8 cellular contexts compared by ENCODE assay signal in the genomic region with DNA sequence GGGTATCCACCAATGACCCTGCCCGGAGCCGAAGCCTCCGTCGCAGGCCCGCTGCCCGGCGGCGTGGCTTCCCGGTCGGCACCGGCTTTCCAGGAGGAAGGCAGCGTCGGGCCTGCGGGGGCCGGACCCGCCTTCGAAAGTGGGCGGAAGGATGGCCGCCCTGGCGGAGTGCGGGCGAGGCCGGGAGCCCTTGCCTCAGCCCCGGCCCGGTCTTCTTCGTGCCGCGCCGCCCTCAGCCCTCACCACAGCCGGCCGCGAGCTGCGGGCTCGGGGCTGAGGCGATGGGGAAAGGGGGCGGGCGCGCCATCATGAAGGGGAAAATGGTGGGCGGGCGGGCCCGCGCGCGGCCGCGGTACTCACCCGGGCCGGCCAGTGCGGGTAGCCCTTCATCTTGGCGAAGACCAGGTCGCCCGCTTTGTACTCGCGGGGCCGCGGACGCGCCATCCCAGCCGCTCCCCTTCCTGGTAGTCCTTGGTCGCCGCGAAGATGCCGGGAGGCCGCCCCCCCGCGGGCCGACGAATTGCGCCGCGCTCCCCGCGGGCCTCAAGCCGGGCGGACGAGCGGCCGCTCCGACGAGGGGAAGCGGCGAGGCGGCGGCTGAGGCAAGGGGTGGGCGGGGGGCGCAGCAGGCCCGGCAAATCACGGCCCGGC. TPM values are rescaled to one million over a fixed set of nuclear protein-coding genes. Genes with fewer than 3 reads are reported as not detected.
DNase-seq lines count a peak whose midpoint lies in the region; ATAC-seq and TF ChIP-seq lines count a peak whose summit lies in the region.

No MANE protein-coding gene starts in this region.

- no CpG with 5 or more reads among the region's 89 CpGs for WGBS in gastroesophageal sphincter (ENCODE audit: low coverage in 1 of 2), 2 donors

- no peak overlapping the region for H3K4me2 ChIP-seq in neural cell (ENCODE audit: low read length)

- H3K9ac ChIP-seq in HUES48 (ENCODE audit: low read depth, low read length) (peak overlapping the region; percentile 82), neural cell (ENCODE audit: low read length) (peak overlapping the region; percentile 93)

- H3K9me3 ChIP-seq in AG04450 (ENCODE audit: control insufficient read depth, insufficient read depth, low read length) (no peaks in the 10 kb centered on the region), HUES48 (ENCODE audit: control insufficient read depth, insufficient read depth, low read length) (no peaks in the 10 kb centered on the region), gastroesophageal sphincter (no peaks in the 10 kb centered on the region), neural cell (ENCODE audit: low read length) (no peaks in the 10 kb centered on the region)

- TF ChIP-seq POLR2A in GM18505 (IDR thresholded peaks at IDR 0.05; ENCODE audit: borderline replicate concordance, extremely low read depth, insufficient read depth, insufficient read length) (peak; percentile 14), gastroesophageal sphincter (IDR thresholded peaks at IDR 0.05) (no peak)

- H3K27ac ChIP-seq in AG04450 (ENCODE audit: low read depth, low read length) (no peak overlapping the region), HUES48 (ENCODE audit: low read depth, low read length) (peak overlapping the region; percentile 90), gastroesophageal sphincter (peak overlapping the region; percentile 75 to 96 (median 93)), neural cell (ENCODE audit: low read length) (peak overlapping the region; percentile 85)

- no peak for TF ChIP-seq RAD21 in neural cell (conservative IDR thresholded peaks at IDR 0.05)

- POLR2A ChIA-PET in AG04450 (lab: Yijun Ruan, JAX) = interaction anchor here (0.6 kb wide), 2 partner anchors 196 to 498 kb away, joined by 3 read pairs; no protein-coding TSS in a partner anchor

- CTCF ChIA-PET in AG04450 (lab: Charles Lee) = interaction anchor here (1.9 kb wide), 1 partner anchor 196 kb away, joined by 10 read pairs; a partner anchor contains a TSS

- peak overlapping the region; percentile 52 for H2AFZ ChIP-seq in neural cell (ENCODE audit: low read depth, low read length)

- H4K20me1 ChIP-seq in neural cell (ENCODE audit: insufficient read depth) = peaks cover 8% of the 10 kb centered on the region

- TF ChIP-seq EP300 in gastroesophageal sphincter (IDR thresholded peaks at IDR 0.05) = no peak
- TF ChIP-seq EP300 in neural cell (conservative IDR thresholded peaks at IDR 0.05; ENCODE audit: poor library complexity, severe bottlenecking) = no peak

- H3K27me3 ChIP-seq in AG04450 (ENCODE audit: control insufficient read depth, insufficient read depth, low read length) = no peaks in the 10 kb centered on the region
- H3K27me3 ChIP-seq in HUES48 (ENCODE audit: control insufficient read depth, insufficient read depth, low read length) = no peaks in the 10 kb centered on the region
- no peaks in the 10 kb centered on the region for H3K27me3 ChIP-seq in gastroesophageal sphincter
- no peaks in the 10 kb centered on the region for H3K27me3 ChIP-seq in neural cell (ENCODE audit: insufficient read depth, low read depth, low read length)

- DNase-seq in AG04450 (ENCODE audit: low read depth, low spot score) = no peak
- peak; percentile 12 for DNase-seq in activated gamma-delta T cell treated with anti-CD3 and anti-CD28 coated beads, Interleukin-2, amount 50 U/mL, for 16 hours (ENCODE audit: low read depth)
- no peak for DNase-seq in stimulated activated naive CD4-positive, alpha-beta T cell treated with Interleukin-2 at 50 U/mL for 16 hours (lab: John Stamatoyannopoulos, UW)

- H3K36me3 ChIP-seq in HUES48 (ENCODE audit: control insufficient read depth, insufficient read depth, low read length) = peaks cover 3% of the 10 kb centered on the region; the same call in 1 of the 2 replicates
- no peaks in the 10 kb centered on the region for H3K36me3 ChIP-seq in gastroesophageal sphincter
- no peaks in the 10 kb centered on the region for H3K36me3 ChIP-seq in neural cell (ENCODE audit: insufficient read depth, low read length)

- H3K4me1 ChIP-seq in HUES48 (ENCODE audit: control insufficient read depth, insufficient read depth, low read length) (peaks cover 35% of the 10 kb centered on the region), gastroesophageal sphincter (peaks cover 0 to 47% (median 5%) of the 10 kb centered on the region in 3 donors)

- no peak for TF ChIP-seq CTCF in AG04450 (IDR thresholded peaks at IDR 0.05; ENCODE audit: low read depth, low read length)
- TF ChIP-seq CTCF in gastroesophageal sphincter (IDR thresholded peaks at IDR 0.05) = no peak
- TF ChIP-seq CTCF in neural cell (IDR thresholded peaks at IDR 0.05; ENCODE audit: poor library complexity, severe bottlenecking) = no peak

- peak overlapping the region; percentile 80 for H3K4me3 ChIP-seq in AG04450 (ENCODE audit: low read depth, low read length)
- peak overlapping the region; percentile 84 for H3K4me3 ChIP-seq in HUES48 (ENCODE audit: low read depth, low read length)
- H3K4me3 ChIP-seq in gastroesophageal sphincter = peak overlapping the region; percentile 88 to 98
- peak overlapping the region; percentile 86 for H3K4me3 ChIP-seq in neural cell (ENCODE audit: low read length)

- H3K79me2 ChIP-seq in neural cell (replicated peaks; ENCODE audit: insufficient read depth, low read length) = peaks cover 53% of the 10 kb centered on the region

- H3F3A ChIP-seq in neural cell (ENCODE audit: insufficient read depth, low read length, poor library complexity, severe bottlenecking) = no peaks in the 10 kb centered on the region

- no peaks in the 10 kb centered on the region for H3K9me2 ChIP-seq in neural cell (ENCODE audit: insufficient read depth, low read length)

- ATAC-seq in GM18505 (IDR thresholded peaks at IDR 0.05; ENCODE audit: unreplicated experiment) (peak; percentile 29), gastroesophageal sphincter (peak; percentile 63), GM21447 (IDR thresholded peaks at IDR 0.05; ENCODE audit: unreplicated experiment) (no peak)

TF ChIP-seq in neural cell, 6 proteins besides CTCF, POLR2A, EP300 and RAD21:
- TF ChIP-seq TAF1 (IDR thresholded peaks at IDR 0.05; ENCODE audit: low read depth) (no peak), EZH2 (IDR thresholded peaks at IDR 0.05; ENCODE audit: borderline replicate concordance, insufficient read depth, low read length, poor library complexity, severe bottlenecking) (no peak), MXI1 (conservative IDR thresholded peaks at IDR 0.05; ENCODE audit: poor library complexity, severe bottlenecking) (peak; percentile 28), SMC3 (conservative IDR thresholded peaks at IDR 0.05; ENCODE audit: poor library complexity) (no peak), POLR2AphosphoS5 (IDR thresholded peaks at IDR 0.05) (peak; percentile 4)
- TF ChIP-seq, protein P1, sequence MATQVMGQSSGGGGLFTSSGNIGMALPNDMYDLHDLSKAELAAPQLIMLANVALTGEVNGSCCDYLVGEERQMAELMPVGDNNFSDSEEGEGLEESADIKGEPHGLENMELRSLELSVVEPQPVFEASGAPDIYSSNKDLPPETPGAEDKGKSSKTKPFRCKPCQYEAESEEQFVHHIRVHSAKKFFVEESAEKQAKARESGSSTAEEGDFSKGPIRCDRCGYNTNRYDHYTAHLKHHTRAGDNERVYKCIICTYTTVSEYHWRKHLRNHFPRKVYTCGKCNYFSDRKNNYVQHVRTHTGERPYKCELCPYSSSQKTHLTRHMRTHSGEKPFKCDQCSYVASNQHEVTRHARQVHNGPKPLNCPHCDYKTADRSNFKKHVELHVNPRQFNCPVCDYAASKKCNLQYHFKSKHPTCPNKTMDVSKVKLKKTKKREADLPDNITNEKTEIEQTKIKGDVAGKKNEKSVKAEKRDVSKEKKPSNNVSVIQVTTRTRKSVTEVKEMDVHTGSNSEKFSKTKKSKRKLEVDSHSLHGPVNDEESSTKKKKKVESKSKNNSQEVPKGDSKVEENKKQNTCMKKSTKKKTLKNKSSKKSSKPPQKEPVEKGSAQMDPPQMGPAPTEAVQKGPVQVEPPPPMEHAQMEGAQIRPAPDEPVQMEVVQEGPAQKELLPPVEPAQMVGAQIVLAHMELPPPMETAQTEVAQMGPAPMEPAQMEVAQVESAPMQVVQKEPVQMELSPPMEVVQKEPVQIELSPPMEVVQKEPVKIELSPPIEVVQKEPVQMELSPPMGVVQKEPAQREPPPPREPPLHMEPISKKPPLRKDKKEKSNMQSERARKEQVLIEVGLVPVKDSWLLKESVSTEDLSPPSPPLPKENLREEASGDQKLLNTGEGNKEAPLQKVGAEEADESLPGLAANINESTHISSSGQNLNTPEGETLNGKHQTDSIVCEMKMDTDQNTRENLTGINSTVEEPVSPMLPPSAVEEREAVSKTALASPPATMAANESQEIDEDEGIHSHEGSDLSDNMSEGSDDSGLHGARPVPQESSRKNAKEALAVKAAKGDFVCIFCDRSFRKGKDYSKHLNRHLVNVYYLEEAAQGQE (IDR thresholded peaks at IDR 0.05; ENCODE audit: borderline replicate concordance) = no peak
TF ChIP-seq in neural cell: peak in this region for 2.

RNA-seq across cellular contexts. Expression of a gene that starts 0.5 kb away (rescaled TPM):
- polyA plus RNA-seq in AG04450 (2011; rRNA removed) (48.4 and 71.6 TPM in 2 replicates), neural cell (251 and 339 TPM in 2 replicates)
- 8.6 and 24.2 TPM in 2 replicates for polyA minus RNA-seq in AG04450 (2011; rRNA and poly(A)+ RNA removed)
- 100 to 1,000 TPM in 1 of 4 donors, 10 to 100 TPM in 3; 59.0 to 175 (median 75.4) TPM for total RNA-seq in gastroesophageal sphincter
- polyA minus RNA-seq in neural cell = 276 and 410 TPM in 2 replicates
